11 cellular contexts compared by ENCODE assay signal in genomic region chr3:126113733-126114132, GRCh38. TPM values are rescaled to one million over a fixed set of nuclear protein-coding genes. Genes with fewer than 3 reads are reported as not detected.
A peak's percentile ranks its signal among the peaks of the same experiment; 100 is the strongest.
DNase-seq lines count a peak whose midpoint lies in the region; ATAC-seq and TF ChIP-seq lines count a peak whose summit lies in the region.
"Had no signal": no experiment of that assay in that cellular context is flagged by ENCODE, and none has a peak within 500 bp of the region (broad histone marks: within the 10 kb centered on the region; RNA-seq: fewer than 3 reads in every experiment).

No MANE protein-coding gene starts in this region.

- peak; percentile 10 for DNase-seq in activated naive CD4-positive, alpha-beta T cell treated with anti-CD3 and anti-CD28 coated beads, Interleukin-2, amount 50 U/mL, for 16 hours
- no peak for DNase-seq in activated naive CD4-positive, alpha-beta T cell treated with anti-CD3 and anti-CD28 coated beads, Interleukin-2, amount 10 ng/mL, durations not matched to agents 7 days and 5 days
- DNase-seq in RPMI8226 (peak; percentile 26), left ventricle myocardium superior (no peak), tibial artery (peak; percentile 16 to 37), amniotic stem cell (lab: John Stamatoyannopoulos, UW) (no peak), mesenchymal stem cell (no peak)
- DNase-seq: DMS153; NK-92 treated with Interleukin-12 subunit alpha and Interleukin-12 subunit beta, amount 100 ng/mL, for 24 hours had no signal

- H2BK12ac ChIP-seq in mesenchymal stem cell (ENCODE audit: low read length in 2 of 2): no peak overlapping the region

- no peak for TF ChIP-seq CTCF in tibial artery (IDR thresholded peaks at IDR 0.05)

- H3K9me3 Mint-ChIP-seq in activated naive CD4-positive, alpha-beta T cell treated with anti-CD3 and anti-CD28 coated beads, Interleukin-2, amount 10 ng/mL, durations not matched to agents 7 days and 5 days: no peaks in the 10 kb centered on the region
- H3K9me3 Mint-ChIP-seq: activated T-helper 1 cell treated with anti-CD3 and anti-CD28 coated beads, Interleukin-12 subunit alpha, Interleukin-12 subunit beta, Interleukin-2, Interleukin-4 antibody, amounts not matched to agents 30 ng/mL and 10 ng/mL and 1 ng/mL, durations not matched to agents 14 hours and 24 hours and 36 hours had no signal

- no peak overlapping the region for H4K91ac ChIP-seq in mesenchymal stem cell (ENCODE audit: low read length)

- CTCF ChIA-PET in activated naive CD4-positive, alpha-beta T cell treated with anti-CD3 and anti-CD28 coated beads, Interleukin-2, amount 10 ng/mL, durations not matched to agents 7 days and 5 days (lab: Charles Lee): no interaction called here

- H3K27me3 ChIP-seq in tibial artery (no peaks in the 10 kb centered on the region), mesenchymal stem cell (ENCODE audit: control insufficient read depth in 1 of 2, insufficient read depth in 1 of 2, low read length in 2 of 2) (peaks cover 0 to 23% of the 10 kb centered on the region in 2 experiments)

- WGBS in mesenchymal stem cell: 74% methylated on average over 5 of the region's 5 CpGs

- H3K4me2 ChIP-seq in mesenchymal stem cell (ENCODE audit: low read length, poor library complexity, severe bottlenecking): no peak overlapping the region

- H3K4me1 Mint-ChIP-seq in activated naive CD4-positive, alpha-beta T cell treated with anti-CD3 and anti-CD28 coated beads, Interleukin-2, amount 10 ng/mL, durations not matched to agents 7 days and 5 days: no peaks in the 10 kb centered on the region

- H3K4me1 ChIP-seq in tibial artery (no peaks in the 10 kb centered on the region), mesenchymal stem cell (ENCODE audit: control insufficient read depth, insufficient read depth, low read depth, low read length) (no peaks in the 10 kb centered on the region)

- no peak overlapping the region for H3K23ac ChIP-seq in mesenchymal stem cell (ENCODE audit: low read length in 2 of 2)

- intact Hi-C loops in left ventricle myocardium superior (cut with micrococcal nuclease) (no loop called here), tibial artery (cut with DNase I; ENCODE audit: low total_unique reads) (no loop called here)

- no peak overlapping the region for H3K27ac Mint-ChIP-seq in activated naive CD4-positive, alpha-beta T cell treated with anti-CD3 and anti-CD28 coated beads, Interleukin-2, amount 10 ng/mL, durations not matched to agents 7 days and 5 days
- H3K27ac Mint-ChIP-seq: activated T-helper 1 cell treated with anti-CD3 and anti-CD28 coated beads, Interleukin-12 subunit alpha, Interleukin-12 subunit beta, Interleukin-2, Interleukin-4 antibody, amounts not matched to agents 30 ng/mL and 10 ng/mL and 1 ng/mL, durations not matched to agents 14 hours and 24 hours and 36 hours had no signal

- no peaks in the 10 kb centered on the region for H3K36me3 Mint-ChIP-seq in activated naive CD4-positive, alpha-beta T cell treated with anti-CD3 and anti-CD28 coated beads, Interleukin-2, amount 10 ng/mL, durations not matched to agents 7 days and 5 days

- no peak overlapping the region for H2BK15ac ChIP-seq in mesenchymal stem cell (ENCODE audit: low read depth, poor library complexity, severe bottlenecking)

- H2BK120ac ChIP-seq in mesenchymal stem cell (ENCODE audit: low read depth, low read length): no peak overlapping the region

- no peaks in the 10 kb centered on the region for H3K27me3 Mint-ChIP-seq in activated naive CD4-positive, alpha-beta T cell treated with anti-CD3 and anti-CD28 coated beads, Interleukin-2, amount 10 ng/mL, durations not matched to agents 7 days and 5 days

- no peaks in the 10 kb centered on the region for H3K9me3 ChIP-seq in tibial artery
- H3K9me3 ChIP-seq in mesenchymal stem cell (ENCODE audit: control insufficient read depth, low read length): no peaks in the 10 kb centered on the region

- no peak overlapping the region for H3K9ac ChIP-seq in mesenchymal stem cell (ENCODE audit: low read length)

- no peak overlapping the region for H3K4me3 ChIP-seq in tibial artery
- H3K4me3 ChIP-seq in mesenchymal stem cell (ENCODE audit: insufficient read depth in 1 of 2, low read depth in 1 of 2, low read length in 2 of 2): no peak overlapping the region

- H3K36me3 ChIP-seq in tibial artery: peaks cover 0 to 24% (median 0%) of the 10 kb centered on the region in 3 donors
- no peaks in the 10 kb centered on the region for H3K36me3 ChIP-seq in mesenchymal stem cell (ENCODE audit: control insufficient read depth in 1 of 2, insufficient read depth in 2 of 2, low read depth in 1 of 2, low read length in 2 of 2)

- H4K8ac ChIP-seq in mesenchymal stem cell (ENCODE audit: low read length): no peak overlapping the region

- no peak overlapping the region for H3K4me3 Mint-ChIP-seq in activated naive CD4-positive, alpha-beta T cell treated with anti-CD3 and anti-CD28 coated beads, Interleukin-2, amount 10 ng/mL, durations not matched to agents 7 days and 5 days
- H3K4me3 Mint-ChIP-seq: activated T-helper 1 cell treated with anti-CD3 and anti-CD28 coated beads, Interleukin-12 subunit alpha, Interleukin-12 subunit beta, Interleukin-2, Interleukin-4 antibody, amounts not matched to agents 30 ng/mL and 10 ng/mL and 1 ng/mL, durations not matched to agents 14 hours and 24 hours and 36 hours had no signal

- no peak overlapping the region for H2AFZ ChIP-seq in mesenchymal stem cell (ENCODE audit: low read depth, low read length)

- H3K4ac ChIP-seq in mesenchymal stem cell (ENCODE audit: low read depth in 1 of 2, low read length in 2 of 2): no peak overlapping the region

- H3K27ac ChIP-seq in tibial artery (no peak overlapping the region), mesenchymal stem cell (ENCODE audit: low read length, poor library complexity, severe bottlenecking) (no peak overlapping the region)

- no peak overlapping the region for H3K14ac ChIP-seq in mesenchymal stem cell (ENCODE audit: low read length in 2 of 2)

- ATAC-seq in left ventricle myocardium superior: peak; percentile 44
- ATAC-seq in HG03457 (IDR thresholded peaks at IDR 0.05; ENCODE audit: unreplicated experiment): no peak

- no peak overlapping the region for H2BK5ac ChIP-seq in mesenchymal stem cell (ENCODE audit: low read depth, low read length, poor library complexity, severe bottlenecking)

- no peak overlapping the region for H2AK5ac ChIP-seq in mesenchymal stem cell (ENCODE audit: low read length, severe bottlenecking)

- H3K79me1 ChIP-seq in mesenchymal stem cell (replicated peaks; ENCODE audit: low read length, poor library complexity, severe bottlenecking): no peaks in the 10 kb centered on the region

- H3K18ac ChIP-seq in mesenchymal stem cell (ENCODE audit: low read depth in 1 of 2, low read length in 2 of 2): no peak overlapping the region

RNA-seq across cellular contexts. Expression of gene SLC41A3, which starts 29.8 kb away (rescaled TPM):
- 35.4 TPM for total RNA-seq in left ventricle myocardium superior
- polyA plus RNA-seq in mesenchymal stem cell (2013, experiment 1 of 2): 39.9 TPM
- 39.6 TPM for polyA plus RNA-seq in mesenchymal stem cell (2013, experiment 2 of 2)

Comparison
In these comparisons a context has a peak if more than half of its experiments do, and no peak if none do; other contexts are left out.
1. DNase-seq: peak in activated naive CD4-positive, alpha-beta T cell treated with anti-CD3 and anti-CD28 coated beads, Interleukin-2, amount 50 U/mL, for 16 hours (single experiment), RPMI8226 (single experiment) and tibial artery (2 of 2); none in activated naive CD4-positive, alpha-beta T cell treated with anti-CD3 and anti-CD28 coated beads, Interleukin-2, amount 10 ng/mL, durations not matched to agents 7 days and 5 days (single experiment), left ventricle myocardium superior (single experiment), amniotic stem cell (single experiment) and mesenchymal stem cell (single experiment).